In the genomic region with DNA sequence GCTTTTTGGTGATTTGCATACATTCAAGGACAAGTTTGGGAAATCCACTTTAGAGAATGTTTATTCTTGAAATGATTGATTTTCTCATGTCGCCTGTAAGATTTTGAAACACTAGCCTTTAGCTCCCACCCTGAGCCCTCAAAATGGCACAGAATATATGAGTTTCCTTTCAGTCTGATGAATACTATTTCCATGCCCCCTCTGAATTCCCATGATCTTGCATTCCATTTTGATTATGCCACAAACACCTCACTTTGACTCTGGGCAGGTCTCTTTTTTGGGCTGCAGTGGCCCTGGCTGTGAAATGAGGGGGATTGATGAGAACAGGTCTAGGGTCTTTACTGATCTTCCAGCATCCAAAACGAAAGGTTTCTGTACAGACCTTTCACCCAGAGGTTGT, we compare ENCODE assay signal across 22 cellular contexts. TPM values are rescaled to one million over a fixed set of nuclear protein-coding genes. Genes with fewer than 3 reads are reported as not detected.
DNase-seq lines count a peak whose midpoint lies in the region; ATAC-seq and TF ChIP-seq lines count a peak whose summit lies in the region.
"Had no signal": no experiment of that assay in that cellular context is flagged by ENCODE, and none has a peak within 500 bp of the region (broad histone marks: within the 10 kb centered on the region; RNA-seq: fewer than 3 reads in every experiment).

No MANE protein-coding gene starts in this region.

- peaks cover 65% of the 10 kb centered on the region for H3K36me3 ChIP-seq in PC-9 (ENCODE audit: low read depth)
- H3K36me3 ChIP-seq in neutrophil, result peaks cover 28% of the 10 kb centered on the region

- DNase-seq in CD14-positive monocyte (ENCODE audit: low spot score), result no peak
- DNase-seq in HL-60 (ENCODE audit: low read depth in 1 of 2, low spot score in 1 of 2), result no peak
- no peak for DNase-seq in PC-9
- DNase-seq in globus pallidus (ENCODE audit: low spot score), result no peak
- no peak for DNase-seq in G401 (ENCODE audit: low spot score)
- DNase-seq: 8988T; ACHN; CD4-positive, alpha-beta memory T cell; CD4-positive, CD25-positive, alpha-beta regulatory T cell; CD8-positive, alpha-beta memory T cell; COR-L47; DMS 273 treated with DMSO at 0.1 percent for 48 hours; DMS153; DMS53; DMS79; DND-41; EL had no signal

- peaks cover 0 to 8% (median 2%) of the 10 kb centered on the region in 7 donors for H3K9me3 Mint-ChIP-seq in CD14-positive monocyte
- H3K9me3 Mint-ChIP-seq: CD4-positive, CD25-positive, alpha-beta regulatory T cell had no signal

- BruUV-seq in PC-9 (replicated peaks; lab: Mats Ljungman, UMichigan), result no TSS peak

- intact Hi-C loops in CD14-positive monocyte (cut with micrococcal nuclease) (no loop called here), PC-9 (cut with micrococcal nuclease; ENCODE audit: unreplicated experiment) (no loop called here)

- H3K36me3 Mint-ChIP-seq in CD14-positive monocyte, result peaks cover 89 to 95% of the 10 kb centered on the region in 2 donors
- H3K36me3 Mint-ChIP-seq: CD4-positive, alpha-beta memory T cell; CD4-positive, CD25-positive, alpha-beta regulatory T cell; CD8-positive, alpha-beta memory T cell had no signal

- no peak overlapping the region for H3K4me3 Mint-ChIP-seq in CD14-positive monocyte
- H3K4me3 Mint-ChIP-seq: B cell; CD4-positive, alpha-beta memory T cell; CD4-positive, CD25-positive, alpha-beta regulatory T cell; CD8-positive, alpha-beta memory T cell had no signal

- no peaks in the 10 kb centered on the region for H3K9me2 ChIP-seq in PC-9 (ENCODE audit: insufficient read depth)

- H3K9me3 ChIP-seq in PC-9 (ENCODE audit: insufficient read depth, low read depth) (no peaks in the 10 kb centered on the region), neutrophil (no peaks in the 10 kb centered on the region)

- H3K4me1 ChIP-seq in PC-9 (replicated peaks; ENCODE audit: insufficient read depth), result no peaks in the 10 kb centered on the region
- peaks cover 88 to 99% of the 10 kb centered on the region in 2 experiments for H3K4me1 ChIP-seq in neutrophil (ENCODE audit: control insufficient read depth in 1 of 2, insufficient read depth in 1 of 2, low read depth in 1 of 2, low read length in 1 of 2)

- POLR2A ChIA-PET in PC-9 (lab: Charles Lee; ENCODE audit: unreplicated experiment), result no interaction called here

- H3K27me3 ChIP-seq in HL-60 (ENCODE audit: insufficient read depth, poor library complexity, severe bottlenecking) (no peaks in the 10 kb centered on the region), PC-9 (ENCODE audit: insufficient read depth, low read depth) (no peaks in the 10 kb centered on the region), neutrophil (no peaks in the 10 kb centered on the region)
- H3K27me3 ChIP-seq: BLaER1 treated with 17β-estradiol and CSF1 and Interleukin-3, amounts not matched to agents 10 nM and 100 nM had no signal

- peaks cover 99% of the 10 kb centered on the region for H4K20me1 ChIP-seq in PC-9 (ENCODE audit: insufficient read depth)
- H4K20me1 ChIP-seq: BLaER1 treated with 17β-estradiol and CSF1 and Interleukin-3, amounts not matched to agents 10 nM and 100 nM had no signal

- TF ChIP-seq CTCF in CD14-positive monocyte (IDR thresholded peaks at IDR 0.05) (no peak), HL-60 (IDR thresholded peaks at IDR 0.05; ENCODE audit: insufficient read depth, low read length) (no peak), PC-9 (conservative IDR thresholded peaks at IDR 0.05) (no peak), neutrophil (IDR thresholded peaks at IDR 0.05) (no peak)

- in situ Hi-C loops in G401 (cut with HindIII; ENCODE audit: low sequenced_read_pairs), result no loop called here

- H3K27ac ChIP-seq in HL-60 (replicated peaks) (peak overlapping the region; percentile 57), PC-9 (peak overlapping the region; percentile 20; the same call in 1 of the 2 replicates), neutrophil (peak overlapping the region; percentile 96)
- H3K27ac ChIP-seq: C4-2B had no signal

- no peak overlapping the region for H3K4me2 ChIP-seq in PC-9

- peak overlapping the region; percentile 89 to 98 (median 96) for H3K27ac Mint-ChIP-seq in CD14-positive monocyte
- H3K27ac Mint-ChIP-seq: B cell; CD4-positive, alpha-beta memory T cell; CD4-positive, CD25-positive, alpha-beta regulatory T cell; CD8-positive, alpha-beta memory T cell had no signal

- H2AFZ ChIP-seq in PC-9, result no peak overlapping the region

- H3K4me1 Mint-ChIP-seq in CD14-positive monocyte, result peaks cover 79% of the 10 kb centered on the region
- H3K4me1 Mint-ChIP-seq: CD8-positive, alpha-beta memory T cell had no signal

- H3F3A ChIP-seq in PC-9 (ENCODE audit: insufficient read depth, low read depth), result peaks cover 90% of the 10 kb centered on the region

- CTCF ChIA-PET in PC-9 (lab: Charles Lee), result no interaction called here

- H3K79me2 ChIP-seq in PC-9 (ENCODE audit: low read depth), result peaks cover 95% of the 10 kb centered on the region

- no peak for ATAC-seq in HG03175 (IDR thresholded peaks at IDR 0.05; ENCODE audit: unreplicated experiment)

- no peaks in the 10 kb centered on the region for H3K27me3 Mint-ChIP-seq in CD14-positive monocyte (ENCODE audit: low read depth in 3 of 3)
- H3K27me3 Mint-ChIP-seq: B cell; CD4-positive, alpha-beta memory T cell had no signal

- no peak overlapping the region for H3K4me3 ChIP-seq in HL-60 (replicated peaks; ENCODE audit: insufficient read depth, low read length)
- no peak overlapping the region for H3K4me3 ChIP-seq in PC-9
- H3K4me3 ChIP-seq in neutrophil (ENCODE audit: low read depth in 1 of 2, low read length in 1 of 2), result peak overlapping the region; percentile 32 to 49
- H3K4me3 ChIP-seq: BLaER1 treated with 17β-estradiol and CSF1 and Interleukin-3, amounts not matched to agents 10 nM and 100 nM had no signal

RNA-seq across cellular contexts. Expression of a gene that starts 50.4 kb away (rescaled TPM):
- 10 to 100 TPM; 60.3 to 75.5 TPM for polyA plus RNA-seq in CD14-positive monocyte
- total RNA-seq in PC-9 (2021), result 439 and 495 TPM in 2 replicates
- total RNA-seq in G401 (2014; rRNA removed; shearing (Covaris generic)), result 27.9 and 44.8 TPM in 2 replicates
- total RNA-seq: CD4-positive, CD25-positive, alpha-beta regulatory T cell had no signal

Comparison
In these comparisons a context has a peak if more than half of its experiments do, and no peak if none do; other contexts are left out.
1. H3K27ac ChIP-seq: peak in every context shown above with its lines; median percentile 96 in neutrophil; 57 in HL-60; 20 in PC-9.
2. H3K4me3 ChIP-seq: peak in neutrophil (2 of 2); none in HL-60 (single experiment) and PC-9 (single experiment).